In the genomic region with DNA sequence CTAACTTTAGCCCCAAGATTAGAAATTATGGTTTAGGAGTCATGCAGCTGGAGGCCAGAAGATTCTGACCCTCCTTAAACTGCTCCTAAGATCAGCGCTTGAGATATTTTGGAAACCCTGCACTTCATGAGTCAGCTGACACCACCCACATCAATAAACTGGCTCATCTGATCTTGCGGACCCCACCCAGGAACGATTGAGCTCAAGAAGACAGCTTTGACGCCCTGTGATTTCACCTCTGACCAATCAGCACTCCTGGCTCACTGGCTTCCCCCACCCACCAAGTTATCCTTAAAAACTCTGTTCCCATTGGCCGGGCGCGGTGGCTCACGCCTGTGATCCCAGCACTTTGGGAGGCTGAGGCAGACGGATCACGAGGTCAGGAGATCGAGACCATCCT, we compare ENCODE assay signal across 18 cellular contexts. TPM values are rescaled to one million over a fixed set of nuclear protein-coding genes. Genes with fewer than 3 reads are reported as not detected.
"Had no signal": no experiment of that assay in that cellular context is flagged by ENCODE, and none has a peak within 500 bp of the region (broad histone marks: within the 10 kb centered on the region; RNA-seq: fewer than 3 reads in every experiment).

No MANE protein-coding gene starts in this region.

RNA-seq across cellular contexts. Expression of a gene that starts 29.8 kb away (rescaled TPM):
- total RNA-seq: activated CD4-positive, alpha-beta memory T cell treated with anti-CD3 and anti-CD28 coated beads, Interleukin-2, amount 10 ng/mL, durations not matched to agents 7 days and 5 days; activated CD4-positive, alpha-beta T cell treated with anti-CD3 and anti-CD28 coated beads, Interleukin-2, amount 10 ng/mL, durations not matched to agents 24 days and 14 days; activated naive CD4-positive, alpha-beta T cell treated with anti-CD3 and anti-CD28 coated beads, Interleukin-2, amount 50 U/mL, for 72 hours; aorta; cardiac septum; dermis microvascular lymphatic vessel endothelial cell; endothelial cell of umbilical vein; esophagus mucosa; heart left ventricle; liver; myocyte; right lobe of liver; stomach; thoracic aorta; upper lobe of left lung had no signal
- polyA plus RNA-seq: adipose tissue, aorta, endothelial cell of umbilical vein, heart left ventricle, neural cell, small intestine, stomach had no signal

RNA-seq across cellular contexts. Expression of a gene that starts 39.0 kb away (rescaled TPM):
- total RNA-seq: dermis microvascular lymphatic vessel endothelial cell, endothelial cell of umbilical vein, esophagus mucosa, liver, myocyte, right lobe of liver, upper lobe of left lung had no signal
- polyA plus RNA-seq: endothelial cell of umbilical vein, neural cell had no signal
